ENCODE assay signal across 8 cellular contexts in the genomic region with DNA sequence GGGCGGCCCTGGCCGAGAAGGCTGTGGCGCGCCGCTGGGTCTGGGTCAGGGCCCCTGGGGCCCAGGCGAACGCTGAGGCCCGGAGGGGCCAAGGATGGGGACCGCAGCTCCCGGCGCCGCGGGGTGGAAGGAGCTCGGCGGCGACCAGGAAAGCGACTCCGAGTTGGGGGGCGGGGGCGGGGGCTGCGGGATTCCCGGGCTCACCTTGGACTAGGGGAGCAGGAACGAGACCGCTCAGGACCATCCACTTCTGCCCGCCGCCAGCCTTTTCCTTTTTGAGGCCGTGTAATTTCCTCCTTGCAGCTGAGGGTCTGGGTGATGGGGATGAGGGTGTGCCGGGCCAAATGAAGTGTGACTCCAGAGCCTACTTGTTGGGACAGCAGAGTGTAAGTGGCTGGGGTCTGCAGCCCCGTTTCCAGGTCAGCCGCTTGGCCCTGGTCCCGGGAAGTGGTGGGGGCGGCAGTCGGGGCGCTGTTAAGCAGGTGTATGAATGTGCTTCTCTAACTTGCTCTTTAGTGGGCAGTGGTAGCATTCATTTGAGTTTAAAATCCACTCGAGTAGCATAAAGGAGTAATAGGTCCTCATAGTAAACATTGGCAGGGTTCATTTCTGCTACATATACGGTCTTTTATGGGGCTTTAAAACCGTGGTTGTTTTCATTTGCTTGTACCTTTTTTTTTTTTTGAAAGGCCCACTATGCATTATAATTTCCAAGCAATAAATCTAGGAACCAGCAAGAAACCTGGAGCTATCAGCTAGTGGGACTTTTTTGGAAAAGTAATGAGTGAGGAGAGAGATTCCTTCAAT. TPM values are rescaled to one million over a fixed set of nuclear protein-coding genes. Genes with fewer than 3 reads are reported as not detected.
DNase-seq lines count a peak whose midpoint lies in the region; ATAC-seq and TF ChIP-seq lines count a peak whose summit lies in the region.

No MANE protein-coding gene starts in this region.

- TF ChIP-seq RAD21 in IMR-90 (IDR thresholded peaks at IDR 0.05; ENCODE audit: low read length), result no peak

- dilution Hi-C loops in IMR-90 (cut with HindIII; ENCODE audit: low sequenced_read_pairs, unreplicated experiment), result no loop called here

- POLR2A ChIA-PET in IMR-90 (lab: Charles Lee; ENCODE audit: unreplicated experiment), result interaction anchor here (0.5 to 0.6 kb wide), 6 partner anchors 29 to 736 kb away, joined by 3 to 6 read pairs (median 4); no protein-coding TSS in a partner anchor

- H3K27me3 Mint-ChIP-seq in stimulated activated naive CD8-positive, alpha-beta T cell treated with anti-CD3 and anti-CD28 coated beads, Interleukin-15, amount 100 ng/mL, for 72 hours, result no peaks in the 10 kb centered on the region

- DNase-seq in Daoy (ENCODE audit: low read depth) (peak; percentile 23), IMR-90 (no peak), lung microvascular endothelial cell (ENCODE audit: low read depth in 2 of 2) (peak; percentile 29 to 47), NCI-H146 (lab: John Stamatoyannopoulos, UW) (no peak)
- peak; percentile 37 for DNase-seq in activated CD4-positive, CD25-positive, alpha-beta regulatory T cell treated with anti-CD3 and anti-CD28 coated beads, Interleukin-2, amount 50 U/mL, for 72 hours
- DNase-seq in stimulated activated naive CD8-positive, alpha-beta T cell treated with anti-CD3 and anti-CD28 coated beads, Interleukin-15, amount 100 ng/mL, for 72 hours, result peak; percentile 26 to 35

- peak overlapping the region; percentile 81 for H3K18ac ChIP-seq in IMR-90 (ENCODE audit: low read depth, low read length)

- peak overlapping the region; percentile 77 for H3K4ac ChIP-seq in IMR-90 (ENCODE audit: low read depth, low read length)

- no peak for TF ChIP-seq POLR2A in IMR-90 (IDR thresholded peaks at IDR 0.05; ENCODE audit: low read depth, low read length)

- H3K4me1 Mint-ChIP-seq in stimulated activated naive CD8-positive, alpha-beta T cell treated with anti-CD3 and anti-CD28 coated beads, Interleukin-15, amount 100 ng/mL, for 72 hours, result peaks cover 46% of the 10 kb centered on the region

- H3K27ac Mint-ChIP-seq in stimulated activated naive CD8-positive, alpha-beta T cell treated with anti-CD3 and anti-CD28 coated beads, Interleukin-15, amount 100 ng/mL, for 72 hours, result peak overlapping the region; percentile 90 to 94

- H4K5ac ChIP-seq in IMR-90 (ENCODE audit: low read depth, low read length), result peak overlapping the region; percentile 30; the same call in 1 of the 2 replicates

- no peaks in the 10 kb centered on the region for H3K9me3 Mint-ChIP-seq in stimulated activated naive CD8-positive, alpha-beta T cell treated with anti-CD3 and anti-CD28 coated beads, Interleukin-15, amount 100 ng/mL, for 72 hours

- H3K4me3 ChIP-seq in IMR-90 (ENCODE audit: insufficient read depth, low read depth, low read length) (peak overlapping the region; percentile 91), ectodermal cell (ENCODE audit: insufficient read depth, low read depth, low read length) (peak overlapping the region; percentile 51)

- no peak overlapping the region for H2BK20ac ChIP-seq in IMR-90 (ENCODE audit: low read depth, low read length)

- peak overlapping the region; percentile 78; the same call in 1 of the 2 replicates for H2AK5ac ChIP-seq in IMR-90 (ENCODE audit: low read depth, low read length)

- in situ Hi-C loops in IMR-90 (cut with MboI; ENCODE audit: low sequenced_read_pairs), result loop anchor here (5.0 kb wide), 1 partner anchor 79 kb away; no protein-coding TSS in a partner anchor

- peak overlapping the region; percentile 85 for H2AK9ac ChIP-seq in IMR-90 (replicated peaks; ENCODE audit: low read depth, low read length, poor library complexity)

- BruUV-seq in IMR-90 (replicated peaks; lab: Mats Ljungman, UMichigan), result no TSS peak

- H2BK120ac ChIP-seq in IMR-90 (ENCODE audit: low read depth, low read length), result peak overlapping the region; percentile 12; the same call in 1 of the 2 replicates

- H3K23ac ChIP-seq in IMR-90 (ENCODE audit: low read depth, low read length), result peak overlapping the region; percentile 72; the same call in 1 of the 2 replicates

- peaks cover 11% of the 10 kb centered on the region; the same call in 1 of the 2 replicates for H4K20me1 ChIP-seq in IMR-90 (ENCODE audit: insufficient read depth, low read length)

- H2BK15ac ChIP-seq in IMR-90 (ENCODE audit: low read depth, low read length), result no peak overlapping the region

- ATAC-seq in GM21526 (IDR thresholded peaks at IDR 0.05; ENCODE audit: low FRiP score, unreplicated experiment), result peak; percentile 14
- peak; percentile 27 for ATAC-seq in IMR-90 (ENCODE audit: low read depth)
- peak; percentile 51 for ATAC-seq in stimulated activated naive CD8-positive, alpha-beta T cell treated with anti-CD3 and anti-CD28 coated beads, Interleukin-15, amount 100 ng/mL, for 72 hours

- H3K27ac ChIP-seq in IMR-90 (ENCODE audit: insufficient read depth, low read length) (peak overlapping the region; percentile 93), ectodermal cell (ENCODE audit: insufficient read depth, low read depth, low read length, poor library complexity, severe bottlenecking) (no peak overlapping the region)

- 0% methylated on average over 23 of the region's 37 CpGs; no CpG with 5 or more reads in 1 of the 2 experiments for WGBS in IMR-90 (ENCODE audit: extremely low coverage in 2 of 2, insufficient read length in 1 of 2), 2 experiments
- 1 to 2% methylated on average over 37 of the region's 37 CpGs for WGBS in ectodermal cell, 2 experiments

- no peaks in the 10 kb centered on the region for H3K9me3 ChIP-seq in IMR-90 (ENCODE audit: control insufficient read depth, insufficient read depth, low read length)
- no peaks in the 10 kb centered on the region for H3K9me3 ChIP-seq in ectodermal cell (ENCODE audit: control insufficient read depth, low read length)

- peak overlapping the region; percentile 49; the same call in 1 of the 2 replicates for H3K14ac ChIP-seq in IMR-90 (replicated peaks; ENCODE audit: low read depth, low read length)

- peaks cover 4% of the 10 kb centered on the region; the same call in 1 of the 2 replicates for H3K9me1 ChIP-seq in IMR-90 (ENCODE audit: insufficient read depth, low read length)

- intact Hi-C loops in IMR-90 (cut with micrococcal nuclease), result loop anchor here (1.0 to 10.0 kb wide), 3 partner anchors 56 to 291 kb away; a partner anchor contains a TSS

- H3K4me1 ChIP-seq in IMR-90 (ENCODE audit: control insufficient read depth, insufficient read depth, low read length) (peaks cover 16% of the 10 kb centered on the region), ectodermal cell (ENCODE audit: control insufficient read depth, insufficient read depth, low read length) (peaks cover 6% of the 10 kb centered on the region)

- H2AFZ ChIP-seq in IMR-90 (replicated peaks; ENCODE audit: low read length, poor library complexity), result peak overlapping the region; percentile 98

- peak overlapping the region; percentile 83 for H3K4me2 ChIP-seq in IMR-90 (ENCODE audit: low read depth, low read length)

- no peak overlapping the region; a peak in 2 of 4 replicates for H4K8ac ChIP-seq in IMR-90 (ENCODE audit: low read depth in 2 of 2, low read length in 2 of 2)

- CTCF ChIA-PET in IMR-90 (lab: Yijun Ruan, JAX), result interaction anchor here (0.6 to 1.1 kb wide), 3 partner anchors 53 to 91 kb away, joined by 3 to 5 read pairs (median 4); no protein-coding TSS in a partner anchor

- TF ChIP-seq CTCF in IMR-90 (conservative IDR thresholded peaks at IDR 0.05; ENCODE audit: low read depth, low read length), result no peak

- peak overlapping the region; percentile 91 for H3K9ac ChIP-seq in IMR-90 (ENCODE audit: low read depth, low read length)

- peaks cover 9 to 36% of the 10 kb centered on the region in 2 experiments; a peak in 3 of 4 replicates for H3K79me1 ChIP-seq in IMR-90 (ENCODE audit: low read depth in 1 of 2, low read length in 2 of 2)

- H3K36me3 ChIP-seq in IMR-90 (ENCODE audit: control insufficient read depth, insufficient read depth, low read length) (no peaks in the 10 kb centered on the region), ectodermal cell (ENCODE audit: control insufficient read depth, insufficient read depth, low read length) (no peaks in the 10 kb centered on the region)

- peak overlapping the region; percentile 27 for H3K56ac ChIP-seq in IMR-90 (ENCODE audit: extremely low read depth, insufficient read depth, low read length)

- peak overlapping the region; percentile 49 for H4K91ac ChIP-seq in IMR-90 (ENCODE audit: insufficient read depth, low read depth, low read length)

- H3K27me3 ChIP-seq in IMR-90 (ENCODE audit: control insufficient read depth, insufficient read depth, low read length) (no peaks in the 10 kb centered on the region), ectodermal cell (ENCODE audit: control insufficient read depth, insufficient read depth, low read length, poor library complexity, severe bottlenecking) (peaks cover 22% of the 10 kb centered on the region)

- peak overlapping the region; percentile 97 to 99 for H3K4me3 Mint-ChIP-seq in stimulated activated naive CD8-positive, alpha-beta T cell treated with anti-CD3 and anti-CD28 coated beads, Interleukin-15, amount 100 ng/mL, for 72 hours

- H2BK5ac ChIP-seq in IMR-90 (ENCODE audit: low read depth, low read length, poor library complexity, severe bottlenecking), result peak overlapping the region; percentile 90

RNA-seq across cellular contexts. Expression of a gene that starts 0.7 kb away (rescaled TPM):
- 23.6 and 33.7 TPM in 2 replicates for total RNA-seq in Daoy (2014; rRNA removed; shearing (Covaris generic))
- total RNA-seq in IMR-90 (2012; rRNA removed) (14.3 and 15.6 TPM in 2 replicates), lung microvascular endothelial cell (13.7 and 16.1 TPM in 2 replicates)
- polyA plus RNA-seq in IMR-90 (2012; rRNA removed), result 16.4 and 17.7 TPM in 2 replicates
- 7.9 and 8.2 TPM in 2 replicates for polyA plus RNA-seq in IMR-90 (2012; cell fraction: cytosol; rRNA removed)
- 5.9 and 25.5 TPM in 2 replicates for polyA plus RNA-seq in IMR-90 (2012; cell fraction: nucleus; rRNA removed; ENCODE audit: low replicate concordance)
- 10.8 TPM for polyA plus RNA-seq in ectodermal cell (2013, experiment 1 of 4)
- 11.7 TPM for polyA plus RNA-seq in ectodermal cell (2013, experiment 2 of 4)
- 9.2 TPM for polyA plus RNA-seq in ectodermal cell (2013, experiment 3 of 4)
- polyA plus RNA-seq in ectodermal cell (2013, experiment 4 of 4), result 11.1 TPM

RNA-seq across cellular contexts. Expression of a gene that starts 27.1 kb away (rescaled TPM):
- total RNA-seq in Daoy (2014; rRNA removed; shearing (Covaris generic)), result 11.5 and 18.8 TPM in 2 replicates
- 11.4 and 13.3 TPM in 2 replicates for total RNA-seq in IMR-90 (2012; rRNA removed)
- polyA plus RNA-seq in IMR-90 (2012; rRNA removed), result 5.7 and 6.4 TPM in 2 replicates
- 1.5 and 1.9 TPM in 2 replicates for polyA plus RNA-seq in IMR-90 (2012; cell fraction: cytosol; rRNA removed)
- 0.73 and 4.8 TPM in 2 replicates for polyA plus RNA-seq in IMR-90 (2012; cell fraction: nucleus; rRNA removed; ENCODE audit: low replicate concordance)
- polyA plus RNA-seq in ectodermal cell (2013, experiment 1 of 4), result 17.3 TPM
- 9.9 TPM for polyA plus RNA-seq in ectodermal cell (2013, experiment 2 of 4)
- 10.6 TPM for polyA plus RNA-seq in ectodermal cell (2013, experiment 3 of 4)
- 10.0 TPM for polyA plus RNA-seq in ectodermal cell (2013, experiment 4 of 4)
- 4.4 and 5.6 TPM in 2 replicates for total RNA-seq in lung microvascular endothelial cell

RNA-seq across cellular contexts. Expression of a gene that starts 27.4 kb away (rescaled TPM):
- total RNA-seq in Daoy (2014; rRNA removed; shearing (Covaris generic)), result 14.3 and 17.8 TPM in 2 replicates
- total RNA-seq in IMR-90 (2012; rRNA removed) (6.6 and 11.9 TPM in 2 replicates), lung microvascular endothelial cell (11.8 and 12.3 TPM in 2 replicates)
- 6.5 and 7.8 TPM in 2 replicates for polyA plus RNA-seq in IMR-90 (2012; rRNA removed)
- polyA plus RNA-seq in IMR-90 (2012; cell fraction: cytosol; rRNA removed), result 3.2 TPM in 2 replicates
- 1.6 and 7.7 TPM in 2 replicates for polyA plus RNA-seq in IMR-90 (2012; cell fraction: nucleus; rRNA removed; ENCODE audit: low replicate concordance)
- 19.8 TPM for polyA plus RNA-seq in ectodermal cell (2013, experiment 1 of 4)
- 24.0 TPM for polyA plus RNA-seq in ectodermal cell (2013, experiment 2 of 4)
- polyA plus RNA-seq in ectodermal cell (2013, experiment 3 of 4), result 14.5 TPM
- 15.6 TPM for polyA plus RNA-seq in ectodermal cell (2013, experiment 4 of 4)

Comparison
In these comparisons a context has a peak if more than half of its experiments do, and no peak if none do; other contexts are left out.
1. DNase-seq: peak in Daoy (single experiment), activated CD4-positive, CD25-positive, alpha-beta regulatory T cell treated with anti-CD3 and anti-CD28 coated beads, Interleukin-2, amount 50 U/mL, for 72 hours (single experiment), lung microvascular endothelial cell (2 of 2) and stimulated activated naive CD8-positive, alpha-beta T cell treated with anti-CD3 and anti-CD28 coated beads, Interleukin-15, amount 100 ng/mL, for 72 hours (2 of 2); none in IMR-90 (single experiment) and NCI-H146 (single experiment).
2. Peak in every context shown above with its lines, with median percentiles within 50 percentile points of each other: ATAC-seq.